ENCODE assay signal across 8 cellular contexts in genomic region chr10:103855424-103855823, GRCh38. TPM values are rescaled to one million over a fixed set of nuclear protein-coding genes. Genes with fewer than 3 reads are reported as not detected.
DNase-seq lines count a peak whose midpoint lies in the region; ATAC-seq and TF ChIP-seq lines count a peak whose summit lies in the region.

Gene SH3PXD2A (minus strand): TSS chr10:103855576. CDS start chr10:103855266, 310 bp downstream.

- peaks cover 34% of the 10 kb centered on the region for H3F3A ChIP-seq in GM23248 (ENCODE audit: insufficient read depth)

- peak within 1 kb of the TSS; percentile 32 for H3K27ac ChIP-seq in GM23248
- peak within 1 kb of the TSS; percentile 77 to 84 for H3K27ac ChIP-seq in breast epithelium

- H3K9me3 ChIP-seq in GM23248 (ENCODE audit: low read depth) = no peaks in the 10 kb centered on the region
- H3K9me3 ChIP-seq in breast epithelium = no peaks in the 10 kb centered on the region

- ATAC-seq in stimulated activated effector memory CD8-positive, alpha-beta T cell treated with anti-CD3 and anti-CD28 coated beads, Interleukin-12 subunit alpha, Interleukin-12 subunit beta, amount 100 ng/mL, for 72 hours = peak; percentile 29
- no peak for ATAC-seq in GM21737 (IDR thresholded peaks at IDR 0.05; ENCODE audit: unreplicated experiment)
- ATAC-seq in GM21447 (IDR thresholded peaks at IDR 0.05; ENCODE audit: unreplicated experiment) = no peak

- TF ChIP-seq CTCF in breast epithelium (IDR thresholded peaks at IDR 0.05) = peak in 1 of 3 donors; percentile 39

- H3K9ac ChIP-seq in GM23248 = peak within 1 kb of the TSS; percentile 89

- H3K79me2 ChIP-seq in GM23248 (ENCODE audit: insufficient read depth) = peaks cover 27% of the 10 kb centered on the region; the same call in 1 of the 2 replicates

- intact Hi-C loops in breast epithelium (cut with DNase I; ENCODE audit: low total_unique reads) = no loop called here

- peak; percentile 64 for DNase-seq in GM23248
- DNase-seq in RPMI7951 (ENCODE audit: low read depth) = peak; percentile 58
- no peak for DNase-seq in breast epithelium (ENCODE audit: low spot score in 2 of 2)
- DNase-seq in islet precursor cell = peak; percentile 81
- DNase-seq in stimulated activated effector memory CD8-positive, alpha-beta T cell treated with anti-CD3 and anti-CD28 coated beads, Interleukin-12 subunit alpha, Interleukin-12 subunit beta, amount 100 ng/mL, for 72 hours (ENCODE audit: low spot score in 2 of 2) = no peak
- no peak for DNase-seq in inferior parietal cortex (ENCODE audit: extremely low spot score)

- in situ Hi-C loops in GM23248 (cut with MboI) = no loop called here

- H3K4me3 ChIP-seq in GM23248 (peak within 1 kb of the TSS; percentile 81), breast epithelium (peak within 1 kb of the TSS; percentile 60 to 79 (median 73))

- H3K27ac Mint-ChIP-seq in stimulated activated effector memory CD8-positive, alpha-beta T cell treated with anti-CD3 and anti-CD28 coated beads, Interleukin-12 subunit alpha, Interleukin-12 subunit beta, amount 100 ng/mL, for 72 hours = peak within 1 kb of the TSS; percentile 51

- H3K36me3 ChIP-seq in GM23248 (ENCODE audit: low read depth) = no peaks in the 10 kb centered on the region
- H3K36me3 ChIP-seq in breast epithelium = no peaks in the 10 kb centered on the region

- H3K9me2 ChIP-seq in GM23248 (ENCODE audit: insufficient read depth) = no peaks in the 10 kb centered on the region

- H3K4me3 Mint-ChIP-seq in stimulated activated effector memory CD8-positive, alpha-beta T cell treated with anti-CD3 and anti-CD28 coated beads, Interleukin-12 subunit alpha, Interleukin-12 subunit beta, amount 100 ng/mL, for 72 hours = peak within 1 kb of the TSS; percentile 74

- peaks cover 9% of the 10 kb centered on the region for H3K4me1 Mint-ChIP-seq in stimulated activated effector memory CD8-positive, alpha-beta T cell treated with anti-CD3 and anti-CD28 coated beads, Interleukin-12 subunit alpha, Interleukin-12 subunit beta, amount 100 ng/mL, for 72 hours

- TF ChIP-seq POLR2A in breast epithelium (IDR thresholded peaks at IDR 0.05) = no peak

- H3K36me3 Mint-ChIP-seq in stimulated activated effector memory CD8-positive, alpha-beta T cell treated with anti-CD3 and anti-CD28 coated beads, Interleukin-12 subunit alpha, Interleukin-12 subunit beta, amount 100 ng/mL, for 72 hours = peaks cover 4% of the 10 kb centered on the region

- H2AFZ ChIP-seq in GM23248 = peak within 1 kb of the TSS; percentile 76

- H3K9me3 Mint-ChIP-seq in stimulated activated effector memory CD8-positive, alpha-beta T cell treated with anti-CD3 and anti-CD28 coated beads, Interleukin-12 subunit alpha, Interleukin-12 subunit beta, amount 100 ng/mL, for 72 hours = no peaks in the 10 kb centered on the region

- H3K27me3 ChIP-seq in GM23248 (replicated peaks; ENCODE audit: insufficient read depth) = no peaks in the 10 kb centered on the region
- no peaks in the 10 kb centered on the region for H3K27me3 ChIP-seq in breast epithelium

- H3K4me2 ChIP-seq in GM23248 (ENCODE audit: unreplicated experiment) = peak within 1 kb of the TSS; percentile 83

- no peaks in the 10 kb centered on the region for H4K20me1 ChIP-seq in GM23248 (ENCODE audit: insufficient read depth)

- 3 to 4% methylated on average over 24 to 32 of the region's 54 CpGs for WGBS in GM23248 (ENCODE audit: low coverage in 1 of 2, low lambda C conversion rate in 2 of 2, missing lambda C conversion rate in 2 of 2), 2 experiments

- H3K4me1 ChIP-seq in GM23248 (ENCODE audit: insufficient read depth) (peaks cover 41% of the 10 kb centered on the region), breast epithelium (peaks cover 4 to 17% of the 10 kb centered on the region in 2 donors)

RNA-seq across cellular contexts. Expression of gene SH3PXD2A, which starts in this region (rescaled TPM):
- total RNA-seq in GM23248 (2014; rRNA removed; shearing (Covaris generic)) = 58.0 and 64.0 TPM in 2 replicates
- polyA plus RNA-seq in GM23248 (2016; fragmentation: Nextera tagmentation; extraction: Ambion mirVana) = 31.4 and 34.0 TPM in 2 replicates
- total RNA-seq in RPMI7951 (2014; rRNA removed; shearing (Covaris generic)) = 9.7 and 10.7 TPM in 2 replicates
- 10 to 100 TPM; 14.3 to 30.5 (median 14.7) TPM for total RNA-seq in breast epithelium

Comparison
In these comparisons a context has a peak if more than half of its experiments do, and no peak if none do; other contexts are left out.
1. DNase-seq: peak in GM23248 (single experiment), RPMI7951 (single experiment) and islet precursor cell (single experiment); none in breast epithelium (0 of 2), stimulated activated effector memory CD8-positive, alpha-beta T cell treated with anti-CD3 and anti-CD28 coated beads, Interleukin-12 subunit alpha, Interleukin-12 subunit beta, amount 100 ng/mL, for 72 hours (0 of 2) and inferior parietal cortex (single experiment).